In the genomic region with DNA sequence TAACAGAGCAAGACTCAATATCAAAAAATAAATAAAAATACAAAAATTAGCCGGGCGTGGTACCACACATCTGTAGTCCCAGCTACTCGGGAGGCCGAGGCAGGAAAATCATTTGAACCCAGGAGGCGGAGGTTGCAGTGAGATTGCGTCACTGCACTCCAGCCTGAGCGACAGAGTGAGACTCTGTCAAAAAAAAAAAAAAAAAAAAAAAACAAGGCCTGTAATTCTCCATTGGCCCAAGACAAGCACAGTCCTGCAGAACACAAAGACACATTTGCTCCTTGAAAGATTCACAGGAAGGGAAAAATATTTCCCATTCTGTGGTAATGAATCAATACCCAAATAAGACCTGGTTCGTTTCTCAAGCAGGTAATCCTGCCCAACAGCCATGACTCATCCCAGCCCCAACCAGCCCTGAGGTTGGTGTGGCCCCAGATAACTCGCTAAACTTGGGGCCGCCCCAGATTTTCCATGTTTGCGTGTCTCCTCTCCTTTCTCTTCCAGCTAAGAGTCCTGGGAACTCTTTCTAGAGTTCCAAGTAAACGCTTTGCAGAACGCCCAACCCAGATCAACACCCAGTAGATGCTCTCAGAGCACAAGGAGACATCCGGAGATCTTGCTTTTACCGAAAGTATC, we compare ENCODE assay signal across 2 cellular contexts.
TF ChIP-seq lines count a peak whose summit lies in the region.

No MANE protein-coding gene starts in this region.

TF ChIP-seq in A549, 52 proteins besides CTCF, POLR2A, EP300 and RAD21:
- no peak for TF ChIP-seq FOSL2 (IDR thresholded peaks at IDR 0.05)
- TF ChIP-seq FOSL2 (CRISPR knock-in tag; IDR thresholded peaks at IDR 0.05), result peak; percentile 57
- TF ChIP-seq CEBPB (IDR thresholded peaks at IDR 0.05), result peak in 1 of 2 experiments; percentile 31; a peak in 1 of 4 replicates
- TF ChIP-seq BCL3 (IDR thresholded peaks at IDR 0.05), result no peak

TF ChIP-seq in HCT116, 20 proteins besides CTCF, POLR2A, EP300 and RAD21:
- TF ChIP-seq CEBPB (IDR thresholded peaks at IDR 0.05; ENCODE audit: low read depth), result peak; percentile 87
- peak; percentile 85 for TF ChIP-seq FOSL1 (IDR thresholded peaks at IDR 0.05; ENCODE audit: low read depth)
- no peak for TF ChIP-seq EZH2 (IDR thresholded peaks at IDR 0.05)
- TF ChIP-seq EGR1 (IDR thresholded peaks at IDR 0.05; ENCODE audit: low read depth), result no peak
- peak; percentile 54; the same call in 1 of the 2 replicates for TF ChIP-seq POLR2AphosphoS5 (IDR thresholded peaks at IDR 0.05; ENCODE audit: low read depth, low read length)
- peak; percentile 82 for TF ChIP-seq JUND (IDR thresholded peaks at IDR 0.05)
- peak; percentile 85 for TF ChIP-seq SP1 (IDR thresholded peaks at IDR 0.05; ENCODE audit: low read depth)
- TF ChIP-seq SIN3A (IDR thresholded peaks at IDR 0.05; ENCODE audit: low read depth), result no peak
- TF ChIP-seq ZBTB33 (IDR thresholded peaks at IDR 0.05; ENCODE audit: extremely low read depth, insufficient replicate concordance, low read length), result no peak
- TF ChIP-seq SRF (IDR thresholded peaks at IDR 0.05; ENCODE audit: low read depth), result peak; percentile 95
